ENCODE assay signal across 10 cellular contexts in genomic region chr17:79801156-79802038, GRCh38. TPM values are rescaled to one million over a fixed set of nuclear protein-coding genes. Genes with fewer than 3 reads are reported as not detected.
DNase-seq lines count a peak whose midpoint lies in the region; ATAC-seq and TF ChIP-seq lines count a peak whose summit lies in the region.
"Had no signal": no experiment of that assay in that cellular context is flagged by ENCODE, and none has a peak within 500 bp of the region (broad histone marks: within the 10 kb centered on the region; RNA-seq: fewer than 3 reads in every experiment).

No MANE protein-coding gene starts in this region.

- DNase-seq in activated CD8-positive, alpha-beta memory T cell treated with anti-CD3 and anti-CD28 coated beads, Interleukin-2, amount 10 ng/mL, durations not matched to agents 7 days and 5 days: no peak
- DNase-seq in activated CD8-positive, alpha-beta memory T cell treated with anti-CD3 and anti-CD28 coated beads, Interleukin-2, amount 50 U/mL, for 48 hours: no peak
- DNase-seq in OCI-M1 (lab: John Stamatoyannopoulos, UW) (peak; percentile 28), esophagus squamous epithelium (lab: John Stamatoyannopoulos, UW) (no peak), stomach (peak; percentile 56), HPDE6-E6E7 (ENCODE audit: extremely low spot score) (no peak), HuH-7.5 (ENCODE audit: low spot score) (no peak), HAP-1 (ENCODE audit: low spot score in 2 of 2) (no peak)
- DNase-seq: amygdala, left lung had no signal

- peaks cover 42% of the 10 kb centered on the region for H3K4me1 Mint-ChIP-seq in activated CD8-positive, alpha-beta memory T cell treated with anti-CD3 and anti-CD28 coated beads, Interleukin-2, amount 10 ng/mL, durations not matched to agents 7 days and 5 days

- in situ Hi-C loops in HAP-1 (cut with MboI; ENCODE audit: low sequenced_read_pairs): no loop called here

- TF ChIP-seq CTCF in esophagus squamous epithelium (IDR thresholded peaks at IDR 0.05) (no peak), stomach (IDR thresholded peaks at IDR 0.05) (no peak)

- TF ChIP-seq POLR2A in esophagus squamous epithelium (IDR thresholded peaks at IDR 0.05) (no peak), stomach (IDR thresholded peaks at IDR 0.05) (no peak)

- H3K27me3 Mint-ChIP-seq in activated CD8-positive, alpha-beta memory T cell treated with anti-CD3 and anti-CD28 coated beads, Interleukin-2, amount 10 ng/mL, durations not matched to agents 7 days and 5 days: peaks cover 66% of the 10 kb centered on the region

- no peak for ATAC-seq in activated CD8-positive, alpha-beta memory T cell treated with anti-CD3 and anti-CD28 coated beads, Interleukin-2, amount 10 ng/mL, durations not matched to agents 7 days and 5 days
- ATAC-seq: left lung had no signal

- no peaks in the 10 kb centered on the region for H3K9me3 ChIP-seq in esophagus squamous epithelium
- no peaks in the 10 kb centered on the region for H3K9me3 ChIP-seq in stomach
- H3K9me3 ChIP-seq in HAP-1: no peaks in the 10 kb centered on the region
- H3K9me3 ChIP-seq: left lung had no signal

- H3K4me1 ChIP-seq in esophagus squamous epithelium (peaks cover 57 to 83% (median 79%) of the 10 kb centered on the region in 3 donors), stomach (peaks cover 34 to 74% (median 71%) of the 10 kb centered on the region in 4 donors), HAP-1 (peaks cover 28% of the 10 kb centered on the region)

- H3K27me3 ChIP-seq in esophagus squamous epithelium (peaks cover 41 to 91% (median 85%) of the 10 kb centered on the region in 4 donors), stomach (peaks cover 78 to 91% (median 90%) of the 10 kb centered on the region in 3 donors), HAP-1 (ENCODE audit: low read depth) (no peaks in the 10 kb centered on the region)

- intact Hi-C loops in esophagus squamous epithelium (cut with DNase I): no loop called here
- intact Hi-C loops in stomach (cut with DNase I; ENCODE audit: low total_unique reads): loop anchor here (10.0 kb wide), 2 partner anchors 113 to 193 kb away; no protein-coding TSS in a partner anchor

- CTCF ChIA-PET in activated CD8-positive, alpha-beta memory T cell treated with anti-CD3 and anti-CD28 coated beads, Interleukin-2, amount 10 ng/mL, durations not matched to agents 7 days and 5 days (lab: Charles Lee): interaction anchor here (0.9 to 8.4 kb wide), 5 partner anchors 11 to 60 kb away, joined by 3 to 51 read pairs (median 4); partner anchors contain the start of gene CBX4

- peak overlapping the region; percentile 28 for H3K27ac Mint-ChIP-seq in activated CD8-positive, alpha-beta memory T cell treated with anti-CD3 and anti-CD28 coated beads, Interleukin-2, amount 10 ng/mL, durations not matched to agents 7 days and 5 days

- no peak overlapping the region for H3K4me3 Mint-ChIP-seq in activated CD8-positive, alpha-beta memory T cell treated with anti-CD3 and anti-CD28 coated beads, Interleukin-2, amount 10 ng/mL, durations not matched to agents 7 days and 5 days

- H3K9me3 Mint-ChIP-seq in activated CD8-positive, alpha-beta memory T cell treated with anti-CD3 and anti-CD28 coated beads, Interleukin-2, amount 10 ng/mL, durations not matched to agents 7 days and 5 days (ENCODE audit: low read depth): no peaks in the 10 kb centered on the region

- peaks cover 9% of the 10 kb centered on the region for H3K36me3 Mint-ChIP-seq in activated CD8-positive, alpha-beta memory T cell treated with anti-CD3 and anti-CD28 coated beads, Interleukin-2, amount 10 ng/mL, durations not matched to agents 7 days and 5 days

- H3K36me3 ChIP-seq in esophagus squamous epithelium (no peaks in the 10 kb centered on the region), stomach (no peaks in the 10 kb centered on the region), HAP-1 (replicated peaks) (no peaks in the 10 kb centered on the region)
- H3K36me3 ChIP-seq: left lung had no signal

- 9 to 24% methylated on average over 3 to 16 of the region's 52 CpGs for WGBS in esophagus squamous epithelium, 2 donors
- 4 to 6% (median 5%) methylated on average over 32 to 52 of the region's 52 CpGs for WGBS in stomach, 5 donors

- peak overlapping the region in 1 of 4 donors; percentile 48 for H3K27ac ChIP-seq in esophagus squamous epithelium
- H3K27ac ChIP-seq in stomach: no peak overlapping the region
- H3K27ac ChIP-seq: left lung had no signal

- peak overlapping the region; percentile 16 to 59 (median 40) for H3K4me3 ChIP-seq in esophagus squamous epithelium
- H3K4me3 ChIP-seq in stomach: peak overlapping the region in 3 of 4 donors; percentile 14 to 42 (median 20)
- H3K4me3 ChIP-seq in HAP-1: no peak overlapping the region

- TF ChIP-seq EP300 in stomach (IDR thresholded peaks at IDR 0.05): no peak

RNA-seq across cellular contexts. Expression of gene CBX8, which starts 4.5 kb away (rescaled TPM):
- 1 to 10 TPM; 6.8 to 8.6 TPM for total RNA-seq in activated CD8-positive, alpha-beta memory T cell treated with anti-CD3 and anti-CD28 coated beads, Interleukin-2, amount 10 ng/mL, durations not matched to agents 7 days and 5 days
- total RNA-seq in esophagus squamous epithelium: 1 to 10 TPM; 2.3 to 4.7 (median 2.6) TPM
- 100 to 1,000 TPM in 1 of 5 donors, 10 to 100 TPM in 1, 1 to 10 TPM in 1, not detected in 2; 2.8 to 140 (median 12.0) TPM for total RNA-seq in stomach
- polyA plus RNA-seq in stomach: 1 to 10 TPM in 2 of 3 donors, under 1 TPM in 1; 0.76 to 3.4 (median 1.4) TPM

RNA-seq across cellular contexts. Expression of gene CBX2, which starts 23.4 kb away (rescaled TPM):
- total RNA-seq in activated CD8-positive, alpha-beta memory T cell treated with anti-CD3 and anti-CD28 coated beads, Interleukin-2, amount 10 ng/mL, durations not matched to agents 7 days and 5 days: 1 to 10 TPM; 5.3 to 6.8 TPM
- total RNA-seq in esophagus squamous epithelium: 10 to 100 TPM in 2 of 4 donors, 1 to 10 TPM in 2; 4.6 to 12.9 (median 8.7) TPM
- 1 to 10 TPM in 2 of 5 donors, under 1 TPM in 1, not detected in 2; under 0.01 to 1.3 (median 1.0) TPM for total RNA-seq in stomach
- 1 to 10 TPM in 1 of 3 donors, under 1 TPM in 1, not detected in 1; 0.93 to 1.2 TPM for polyA plus RNA-seq in stomach

RNA-seq across cellular contexts. Expression of gene CBX4, which starts 37.8 kb away (rescaled TPM):
- 10 to 100 TPM; 28.3 to 36.7 TPM for total RNA-seq in activated CD8-positive, alpha-beta memory T cell treated with anti-CD3 and anti-CD28 coated beads, Interleukin-2, amount 10 ng/mL, durations not matched to agents 7 days and 5 days
- 10 to 100 TPM in 3 of 4 donors, 1 to 10 TPM in 1; 9.0 to 26.3 (median 17.1) TPM for total RNA-seq in esophagus squamous epithelium
- total RNA-seq in stomach: 1 to 10 TPM; 1.8 to 9.8 (median 7.8) TPM
- polyA plus RNA-seq in stomach: 10 to 100 TPM in 1 of 3 donors, 1 to 10 TPM in 2; 7.6 to 10.6 (median 9.3) TPM

Comparison
In these comparisons a context has a peak if more than half of its experiments do, and no peak if none do; other contexts are left out.
1. DNase-seq: peak in OCI-M1 (single experiment) and stomach (single experiment); none in activated CD8-positive, alpha-beta memory T cell treated with anti-CD3 and anti-CD28 coated beads, Interleukin-2, amount 10 ng/mL, durations not matched to agents 7 days and 5 days (single experiment), activated CD8-positive, alpha-beta memory T cell treated with anti-CD3 and anti-CD28 coated beads, Interleukin-2, amount 50 U/mL, for 48 hours (single experiment), esophagus squamous epithelium (single experiment), HPDE6-E6E7 (single experiment), HuH-7.5 (single experiment) and HAP-1 (0 of 2).